ENCODE assay signal across 10 cellular contexts in genomic region chr9:76866689-76867088, GRCh38. TPM values are rescaled to one million over a fixed set of nuclear protein-coding genes. Genes with fewer than 3 reads are reported as not detected.
DNase-seq lines count a peak whose midpoint lies in the region; ATAC-seq, FAIRE-seq and TF ChIP-seq lines count a peak whose summit lies in the region.
"Had no signal": no experiment of that assay in that cellular context is flagged by ENCODE, and none has a peak within 500 bp of the region (broad histone marks: within the 10 kb centered on the region; RNA-seq: fewer than 3 reads in every experiment).

No MANE protein-coding gene starts in this region.

- no peak for FAIRE-seq in bronchial epithelial cell (lab: Jason Lieb, UNC)

- no peak overlapping the region for H3K27ac ChIP-seq in mesendoderm (ENCODE audit: low read depth, low read length)

- DNase-seq in AG08395 (ENCODE audit: low spot score) = peak; percentile 93
- peak; percentile 85 for DNase-seq in HS-5 (ENCODE audit: low read depth)
- peak; percentile 83 for DNase-seq in bronchial epithelial cell (ENCODE audit: low read depth)
- peak; percentile 36 for DNase-seq in mesendoderm
- DNase-seq in NCI-H82 treated with DMSO at 0.1 percent for 48 hours (lab: John Stamatoyannopoulos, UW; ENCODE audit: unreplicated experiment) = no peak
- DNase-seq: effector CD4-positive, alpha-beta T cell; Peyer's patch had no signal

- H4K5ac ChIP-seq in mesendoderm (ENCODE audit: low read length) = no peak overlapping the region

- H2BK15ac ChIP-seq in mesendoderm (replicated peaks; ENCODE audit: low read depth) = no peak overlapping the region

- TF ChIP-seq CTCF in bronchial epithelial cell (IDR thresholded peaks at IDR 0.05; ENCODE audit: insufficient read depth, low read length, severe bottlenecking) = no peak

- no peak overlapping the region for H3K4me2 ChIP-seq in mesendoderm (ENCODE audit: low read length)

- H3K18ac ChIP-seq in mesendoderm (ENCODE audit: low read length) = no peak overlapping the region

- no peak overlapping the region for H2BK120ac ChIP-seq in mesendoderm (ENCODE audit: low read depth, low read length)

- H3K36me3 ChIP-seq in bronchial epithelial cell (ENCODE audit: control insufficient read depth, insufficient read depth, low read length) = no peaks in the 10 kb centered on the region
- H3K36me3 ChIP-seq in mesendoderm (ENCODE audit: control insufficient read depth, insufficient read depth, low read length) = no peaks in the 10 kb centered on the region
- H3K36me3 ChIP-seq: Peyer's patch had no signal

- H2BK5ac ChIP-seq in mesendoderm (ENCODE audit: low read length) = no peak overlapping the region

- H3K4me1 ChIP-seq in mesendoderm (ENCODE audit: control insufficient read depth, low read depth, low read length) = no peaks in the 10 kb centered on the region

- no peaks in the 10 kb centered on the region for H3K27me3 ChIP-seq in bronchial epithelial cell (ENCODE audit: control insufficient read depth, insufficient read depth, low read length)
- no peaks in the 10 kb centered on the region for H3K27me3 ChIP-seq in mesendoderm (ENCODE audit: insufficient read depth, low read length, poor library complexity)
- H3K27me3 ChIP-seq: Peyer's patch had no signal

- ATAC-seq in GM19351 (IDR thresholded peaks at IDR 0.05; ENCODE audit: unreplicated experiment) (no peak), HG02852 (IDR thresholded peaks at IDR 0.05; ENCODE audit: unreplicated experiment) (no peak), GM19324 (IDR thresholded peaks at IDR 0.05; ENCODE audit: low FRiP score, unreplicated experiment) (no peak)

- no peak overlapping the region for H3K4ac ChIP-seq in mesendoderm (ENCODE audit: low read depth, low read length)

- 92% methylated on average over 2 of the region's 7 CpGs for WGBS in mesendoderm (ENCODE audit: extremely low coverage, insufficient coverage, low lambda C conversion rate)

- no peak overlapping the region for H3K56ac ChIP-seq in mesendoderm (ENCODE audit: low read length)

- no peaks in the 10 kb centered on the region for H3K79me1 ChIP-seq in mesendoderm (ENCODE audit: low read length)

- H3K9ac ChIP-seq in mesendoderm (ENCODE audit: low read length) = no peak overlapping the region

- H3K79me2 ChIP-seq in mesendoderm (ENCODE audit: control insufficient read depth, insufficient read depth, low read length) = no peaks in the 10 kb centered on the region

- H3K23ac ChIP-seq in mesendoderm (ENCODE audit: low read length) = no peak overlapping the region

- H4K8ac ChIP-seq in mesendoderm (ENCODE audit: low read depth, low read length) = no peak overlapping the region

- H3K4me3 ChIP-seq in bronchial epithelial cell (ENCODE audit: low read depth, low read length) = no peak overlapping the region
- no peak overlapping the region for H3K4me3 ChIP-seq in mesendoderm (ENCODE audit: low read length)
- H3K4me3 ChIP-seq: Peyer's patch had no signal

- no peak overlapping the region for H2AK5ac ChIP-seq in mesendoderm (ENCODE audit: low read length)

RNA-seq across cellular contexts. Expression of gene PRUNE2, which starts 39.2 kb away (rescaled TPM):
- under 0.01 TPM in 1 of 2 replicates, not detected in the other for total RNA-seq in bronchial epithelial cell
- polyA plus RNA-seq in mesendoderm (2013, experiment 1 of 2) = 1.3 TPM
- 1.9 TPM for polyA plus RNA-seq in mesendoderm (2013, experiment 2 of 2)
